ENCODE assay signal across 9 cellular contexts in genomic region chr3:49803464-49804140, GRCh38. TPM values are rescaled to one million over a fixed set of nuclear protein-coding genes. Genes with fewer than 3 reads are reported as not detected.
DNase-seq lines count a peak whose midpoint lies in the region; ATAC-seq, FAIRE-seq and TF ChIP-seq lines count a peak whose summit lies in the region.
"Had no signal": no experiment of that assay in that cellular context is flagged by ENCODE, and none has a peak within 500 bp of the region (broad histone marks: within the 10 kb centered on the region; RNA-seq: fewer than 3 reads in every experiment).

No MANE protein-coding gene starts in this region.

- 0% methylated on average over 1 of the region's 41 CpGs for WGBS in HepG2 (ENCODE audit: low lambda C conversion rate)

- H3K4me1 ChIP-seq in cardiac muscle cell (ENCODE audit: low read depth) (peaks cover 32% of the 10 kb centered on the region), HUES6 (ENCODE audit: control insufficient read depth, insufficient read depth, low read length) (peaks cover 29% of the 10 kb centered on the region), HepG2 (ENCODE audit: insufficient read depth, low read length) (peaks cover 85% of the 10 kb centered on the region)

- TF ChIP-seq CTCF in cardiac muscle cell (IDR thresholded peaks at IDR 0.05; ENCODE audit: low read depth, low read length) = no peak
- no peak for TF ChIP-seq CTCF in HepG2 (CRISPR knock-in tag; IDR thresholded peaks at IDR 0.05)

- no peaks in the 10 kb centered on the region for H3K36me3 ChIP-seq in cardiac muscle cell
- H3K36me3 ChIP-seq in HUES6 (ENCODE audit: control insufficient read depth, insufficient read depth, low read length) = no peaks in the 10 kb centered on the region
- no peaks in the 10 kb centered on the region for H3K36me3 ChIP-seq in HepG2 (replicated peaks in 1 of 2; ENCODE audit: control insufficient read depth in 1 of 2, insufficient read depth in 2 of 2, low read length in 2 of 2)

- H3K9me3 ChIP-seq in cardiac muscle cell (ENCODE audit: low read depth) (no peaks in the 10 kb centered on the region), HUES6 (ENCODE audit: control insufficient read depth, insufficient read depth, low read depth, low read length) (no peaks in the 10 kb centered on the region), HepG2 (ENCODE audit: low read length) (no peaks in the 10 kb centered on the region)

- no peak for TF ChIP-seq POLR2A in HepG2 (IDR thresholded peaks at IDR 0.05; ENCODE audit: insufficient read depth in 1 of 2, low read depth in 2 of 2, low read length in 2 of 2)

- H3K27me3 Mint-ChIP-seq in T-helper 2 cell treated with Interferon-gamma antibody and Interleukin-4, amounts not matched to agents 5 μg/mL and 100 μg/mL, for 36 hours (ENCODE audit: low read depth) = peaks cover 18% of the 10 kb centered on the region
- H3K27me3 Mint-ChIP-seq in stimulated activated naive CD8-positive, alpha-beta T cell treated with anti-CD3 and anti-CD28 coated beads, Interleukin-15, Interleukin-2, amounts not matched to agents 100 ng/mL and 50 ng/mL, for 24 hours = peaks cover 8% of the 10 kb centered on the region

- TF ChIP-seq RAD21 in HepG2 (CRISPR knock-in tag; IDR thresholded peaks at IDR 0.05) = no peak

- peak overlapping the region; percentile 71 for H3K4me3 Mint-ChIP-seq in T-helper 2 cell treated with Interferon-gamma antibody and Interleukin-4, amounts not matched to agents 5 μg/mL and 100 μg/mL, for 36 hours
- H3K4me3 Mint-ChIP-seq in stimulated activated naive CD8-positive, alpha-beta T cell treated with anti-CD3 and anti-CD28 coated beads, Interleukin-15, Interleukin-2, amounts not matched to agents 100 ng/mL and 50 ng/mL, for 24 hours = peak overlapping the region; percentile 88

- H3K79me2 ChIP-seq in HepG2 (ENCODE audit: insufficient read depth, low read length) = no peaks in the 10 kb centered on the region

- peak overlapping the region; percentile 77 for H3K4me3 ChIP-seq in cardiac muscle cell
- peak overlapping the region; percentile 95 for H3K4me3 ChIP-seq in HUES6 (ENCODE audit: low read depth, low read length)
- H3K4me3 ChIP-seq in HepG2 (replicated peaks in 1 of 3; ENCODE audit: insufficient read depth in 1 of 3, low read depth in 2 of 3, low read length in 3 of 3) = peak overlapping the region; percentile 73 to 89 (median 85)

- no peak overlapping the region for H3K9ac ChIP-seq in HUES6 (ENCODE audit: low read length)
- H3K9ac ChIP-seq in HepG2 (ENCODE audit: insufficient read depth, low read depth, low read length) = peak overlapping the region; percentile 31; the same call in 1 of the 2 replicates

- H3K27ac Mint-ChIP-seq in T-helper 2 cell treated with Interferon-gamma antibody and Interleukin-4, amounts not matched to agents 5 μg/mL and 100 μg/mL, for 36 hours = peak overlapping the region; percentile 55
- H3K27ac Mint-ChIP-seq in stimulated activated naive CD8-positive, alpha-beta T cell treated with anti-CD3 and anti-CD28 coated beads, Interleukin-15, Interleukin-2, amounts not matched to agents 100 ng/mL and 50 ng/mL, for 24 hours = peak overlapping the region; percentile 36

- peak overlapping the region; percentile 93 for H3K4me2 ChIP-seq in HepG2 (ENCODE audit: low read depth, low read length)

- H3K27me3 ChIP-seq in cardiac muscle cell (peaks cover 25% of the 10 kb centered on the region), HUES6 (ENCODE audit: control insufficient read depth, insufficient read depth, low read length) (peaks cover 48% of the 10 kb centered on the region), HepG2 (ENCODE audit: control insufficient read depth in 1 of 2, insufficient read depth in 2 of 2, low read length in 2 of 2) (peaks cover 0 to 12% of the 10 kb centered on the region in 2 experiments; a peak in 3 of 5 replicates)

- peaks cover 29% of the 10 kb centered on the region for H3K4me1 Mint-ChIP-seq in T-helper 2 cell treated with Interferon-gamma antibody and Interleukin-4, amounts not matched to agents 5 μg/mL and 100 μg/mL, for 36 hours (ENCODE audit: low read depth)
- peaks cover 51% of the 10 kb centered on the region for H3K4me1 Mint-ChIP-seq in stimulated activated naive CD8-positive, alpha-beta T cell treated with anti-CD3 and anti-CD28 coated beads, Interleukin-15, Interleukin-2, amounts not matched to agents 100 ng/mL and 50 ng/mL, for 24 hours (ENCODE audit: low read depth)

- intact Hi-C loops in cardiac septum (cut with DNase I) = loop anchor here (2.0 kb wide), 1 partner anchor 101 kb away; no protein-coding TSS in a partner anchor
- intact Hi-C loops in HepG2 (cut with micrococcal nuclease; ENCODE audit: unreplicated experiment) = no loop called here

- no TSS peak for BruUV-seq in HepG2 (replicated peaks; lab: Mats Ljungman, UMichigan)

- in situ Hi-C loops in HepG2 (cut with HindIII; ENCODE audit: extremely low pct_ligation_motif_present, low pct_unique_long_range_greater_than_20kb) = loop anchor here (10.0 kb wide), 1 partner anchor 101 kb away; the partner anchor contains the start of gene MST1R

- POLR2A ChIA-PET in HepG2 (lab: Yijun Ruan, JAX) = interaction anchor here (0.9 to 2.8 kb wide), 10 partner anchors 10 to 125 kb away, joined by 3 to 22 read pairs (median 4); partner anchors contain the start of genes IP6K1 and UBA7

- H3K27ac ChIP-seq in cardiac muscle cell = no peak overlapping the region
- no peak overlapping the region for H3K27ac ChIP-seq in HUES6 (ENCODE audit: low read depth, low read length)
- H3K27ac ChIP-seq in HepG2 (ENCODE audit: extremely low read length, insufficient read depth, low read length) = no peak overlapping the region

- DNase-seq in cardiac muscle cell (ENCODE audit: low read depth in 1 of 2, low spot score in 1 of 2) (peak in 1 of 2 donors; percentile 61), cardiac septum (ENCODE audit: low spot score) (no peak), HepG2 (ENCODE audit: low spot score) (no peak), hippocampal formation (lab: John Stamatoyannopoulos, UW) (no peak)
- DNase-seq in T-helper 2 cell treated with Interferon-gamma antibody and Interleukin-4, amounts not matched to agents 5 μg/mL and 100 μg/mL, for 36 hours (ENCODE audit: low spot score) = no peak
- DNase-seq in central memory CD4-positive, alpha-beta T cell = peak; percentile 33

- CTCF ChIA-PET in HepG2 (lab: Yijun Ruan, JAX; ENCODE audit: low intra/inter-chr PET ratio, low total read pairs) = interaction anchor here (2.2 kb wide), 1 partner anchor 36 kb away, joined by 27 read pairs; no protein-coding TSS in a partner anchor

- peak; percentile 38 for ATAC-seq in HepG2

- no peak overlapping the region for H2AFZ ChIP-seq in HepG2 (ENCODE audit: low read length)

- TF ChIP-seq EP300 in HepG2 (IDR thresholded peaks at IDR 0.05; ENCODE audit: low read depth in 2 of 2, low read length in 2 of 2) (no peak), HepG2 (CRISPR knock-in tag; IDR thresholded peaks at IDR 0.05; ENCODE audit: borderline replicate concordance) (no peak)

- H3K36me3 Mint-ChIP-seq in T-helper 2 cell treated with Interferon-gamma antibody and Interleukin-4, amounts not matched to agents 5 μg/mL and 100 μg/mL, for 36 hours (ENCODE audit: low read depth) = peaks cover 5% of the 10 kb centered on the region
- H3K36me3 Mint-ChIP-seq in stimulated activated naive CD8-positive, alpha-beta T cell treated with anti-CD3 and anti-CD28 coated beads, Interleukin-15, Interleukin-2, amounts not matched to agents 100 ng/mL and 50 ng/mL, for 24 hours (ENCODE audit: low read depth) = no peaks in the 10 kb centered on the region

- FAIRE-seq in HepG2 (lab: Jason Lieb, UNC) = no peak

- H4K20me1 ChIP-seq in HepG2 (ENCODE audit: insufficient read depth, low read length) = no peaks in the 10 kb centered on the region

- no peaks in the 10 kb centered on the region for H3K9me3 Mint-ChIP-seq in T-helper 2 cell treated with Interferon-gamma antibody and Interleukin-4, amounts not matched to agents 5 μg/mL and 100 μg/mL, for 36 hours
- no peaks in the 10 kb centered on the region for H3K9me3 Mint-ChIP-seq in stimulated activated naive CD8-positive, alpha-beta T cell treated with anti-CD3 and anti-CD28 coated beads, Interleukin-15, Interleukin-2, amounts not matched to agents 100 ng/mL and 50 ng/mL, for 24 hours

RNA-seq across cellular contexts. Expression of gene INKA1, which starts 0.5 kb away (rescaled TPM):
- total RNA-seq in cardiac muscle cell (4.3 and 5.9 TPM in 2 replicates), cardiac septum (1.9 TPM), HepG2 (2016; rRNA removed; fragmentation: Illumina TruSeq; extraction: Trizol) (0.22 TPM in 1 of 2 replicates, not detected in the other)
- polyA plus RNA-seq in cardiac muscle cell (4.4 and 6.6 TPM in 2 replicates), HepG2 (2011; rRNA removed) (0.41 and 0.77 TPM in 2 replicates)
- 0.30 TPM in 1 of 2 replicates, not detected in the other for total RNA-seq in HepG2 (2016; cell fraction: cytosol; rRNA removed; fragmentation: Illumina TruSeq; extraction: Trizol; ENCODE audit: low read depth)
- 0.15 TPM in 1 of 2 replicates, not detected in the other for total RNA-seq in HepG2 (2016; cell fraction: insoluble cytoplasmic fraction; rRNA removed; fragmentation: Illumina TruSeq; extraction: Trizol)
- 0.17 and 0.28 TPM in 2 replicates for total RNA-seq in HepG2 (2016; cell fraction: membrane; rRNA removed; fragmentation: Illumina TruSeq; extraction: Trizol)
- not detected in 2 replicates for total RNA-seq in HepG2 (2016; cell fraction: nucleus; rRNA removed; fragmentation: Illumina TruSeq; extraction: Trizol)
- 0.42 and 0.78 TPM in 2 replicates for polyA plus RNA-seq in HepG2 (2011; cell fraction: cytosol; rRNA removed)
- polyA plus RNA-seq in HepG2 (2011; cell fraction: nucleus; rRNA removed) = 0.34 and 1.1 TPM in 2 replicates
- 0.28 and 0.42 TPM in 2 replicates for polyA plus RNA-seq in HepG2 (2012)
- polyA plus RNA-seq in HepG2 (2016; cell fraction: cytosol; fragmentation: Illumina TruSeq; extraction: Trizol; ENCODE audit: low read depth) = 0.14 and 0.17 TPM in 2 replicates
- 0.23 TPM in 1 of 2 replicates, not detected in the other for polyA plus RNA-seq in HepG2 (2016; cell fraction: insoluble cytoplasmic fraction; fragmentation: Illumina TruSeq; extraction: Trizol; ENCODE audit: low read depth)
- polyA plus RNA-seq in HepG2 (2016; cell fraction: membrane; fragmentation: Illumina TruSeq; extraction: Trizol; ENCODE audit: low read depth) = 0.22 TPM in 1 of 2 replicates, not detected in the other
- polyA plus RNA-seq in HepG2 (2016; cell fraction: nucleus; fragmentation: Illumina TruSeq; extraction: Trizol; ENCODE audit: insufficient read depth, low read depth) = not detected in 2 replicates
- 0.38 and 0.82 TPM in 2 replicates for polyA minus RNA-seq in HepG2 (2011; rRNA and poly(A)+ RNA removed; ENCODE audit: low replicate concordance)
- polyA minus RNA-seq in HepG2 (2011; cell fraction: cytosol; rRNA and poly(A)+ RNA removed) = 0.79 TPM in 1 of 2 replicates, not detected in the other
- polyA minus RNA-seq in HepG2 (2011; cell fraction: nucleus; rRNA and poly(A)+ RNA removed) = 0.50 and 0.64 TPM in 2 replicates

RNA-seq across cellular contexts. Expression of gene CDHR4, which starts 3.9 kb away (rescaled TPM):
- total RNA-seq in cardiac muscle cell (not detected in 2 replicates), cardiac septum (not detected), HepG2 (2016; rRNA removed; fragmentation: Illumina TruSeq; extraction: Trizol) (not detected in 2 replicates)
- polyA plus RNA-seq in cardiac muscle cell (0.27 TPM in 1 of 2 replicates, not detected in the other), HepG2 (2011; rRNA removed) (0.21 and 0.26 TPM in 2 replicates)
- not detected in 2 replicates for total RNA-seq in HepG2 (2016; cell fraction: cytosol; rRNA removed; fragmentation: Illumina TruSeq; extraction: Trizol; ENCODE audit: low read depth)
- total RNA-seq in HepG2 (2016; cell fraction: insoluble cytoplasmic fraction; rRNA removed; fragmentation: Illumina TruSeq; extraction: Trizol) = not detected in 2 replicates
- total RNA-seq in HepG2 (2016; cell fraction: membrane; rRNA removed; fragmentation: Illumina TruSeq; extraction: Trizol) = not detected in 2 replicates
- total RNA-seq in HepG2 (2016; cell fraction: nucleus; rRNA removed; fragmentation: Illumina TruSeq; extraction: Trizol) = not detected in 2 replicates
- 0.08 TPM in 1 of 2 replicates, not detected in the other for polyA plus RNA-seq in HepG2 (2011; cell fraction: cytosol; rRNA removed)
- 0.98 and 1.7 TPM in 2 replicates for polyA plus RNA-seq in HepG2 (2011; cell fraction: nucleus; rRNA removed)
- not detected in 2 replicates for polyA plus RNA-seq in HepG2 (2012)
- polyA plus RNA-seq in HepG2 (2016; cell fraction: cytosol; fragmentation: Illumina TruSeq; extraction: Trizol; ENCODE audit: low read depth) = not detected in 2 replicates
- polyA plus RNA-seq in HepG2 (2016; cell fraction: insoluble cytoplasmic fraction; fragmentation: Illumina TruSeq; extraction: Trizol; ENCODE audit: low read depth) = not detected in 2 replicates
- not detected in 2 replicates for polyA plus RNA-seq in HepG2 (2016; cell fraction: membrane; fragmentation: Illumina TruSeq; extraction: Trizol; ENCODE audit: low read depth)
- polyA plus RNA-seq in HepG2 (2016; cell fraction: nucleus; fragmentation: Illumina TruSeq; extraction: Trizol; ENCODE audit: insufficient read depth, low read depth) = 0.17 TPM in 1 of 2 replicates, not detected in the other
- polyA minus RNA-seq in HepG2 (2011; rRNA and poly(A)+ RNA removed; ENCODE audit: low replicate concordance) = 0.40 TPM in 1 of 2 replicates, not detected in the other
- polyA minus RNA-seq in HepG2 (2011; cell fraction: cytosol; rRNA and poly(A)+ RNA removed) = not detected in 2 replicates
- polyA minus RNA-seq in HepG2 (2011; cell fraction: nucleus; rRNA and poly(A)+ RNA removed) = 0.26 TPM in 1 of 2 replicates, not detected in the other
- total RNA-seq: glomerular endothelial cell had no signal

RNA-seq across cellular contexts. Expression of gene UBA7, which starts 10.2 kb away (rescaled TPM):
- 1.5 and 5.4 TPM in 2 replicates for total RNA-seq in cardiac muscle cell
- polyA plus RNA-seq in cardiac muscle cell = 1.8 and 4.4 TPM in 2 replicates
- total RNA-seq in cardiac septum = 20.0 TPM
- 5.8 and 9.5 TPM in 2 replicates for total RNA-seq in HepG2 (2016; rRNA removed; fragmentation: Illumina TruSeq; extraction: Trizol)
- total RNA-seq in HepG2 (2016; cell fraction: cytosol; rRNA removed; fragmentation: Illumina TruSeq; extraction: Trizol; ENCODE audit: low read depth) = 1.7 and 1.9 TPM in 2 replicates
- 5.7 and 9.9 TPM in 2 replicates for total RNA-seq in HepG2 (2016; cell fraction: insoluble cytoplasmic fraction; rRNA removed; fragmentation: Illumina TruSeq; extraction: Trizol)
- total RNA-seq in HepG2 (2016; cell fraction: membrane; rRNA removed; fragmentation: Illumina TruSeq; extraction: Trizol) = 1.4 and 1.8 TPM in 2 replicates
- 11.0 and 11.7 TPM in 2 replicates for total RNA-seq in HepG2 (2016; cell fraction: nucleus; rRNA removed; fragmentation: Illumina TruSeq; extraction: Trizol)
- 16.5 and 20.2 TPM in 2 replicates for polyA plus RNA-seq in HepG2 (2011; rRNA removed)
- 6.1 and 8.8 TPM in 2 replicates for polyA plus RNA-seq in HepG2 (2011; cell fraction: cytosol; rRNA removed)
- polyA plus RNA-seq in HepG2 (2011; cell fraction: nucleus; rRNA removed) = 175 and 207 TPM in 2 replicates
- 8.4 and 9.1 TPM in 2 replicates for polyA plus RNA-seq in HepG2 (2012)
- polyA plus RNA-seq in HepG2 (2016; cell fraction: cytosol; fragmentation: Illumina TruSeq; extraction: Trizol; ENCODE audit: low read depth) = 0.49 and 0.55 TPM in 2 replicates
- 3.6 and 4.7 TPM in 2 replicates for polyA plus RNA-seq in HepG2 (2016; cell fraction: insoluble cytoplasmic fraction; fragmentation: Illumina TruSeq; extraction: Trizol; ENCODE audit: low read depth)
- polyA plus RNA-seq in HepG2 (2016; cell fraction: membrane; fragmentation: Illumina TruSeq; extraction: Trizol; ENCODE audit: low read depth) = 0.78 and 0.79 TPM in 2 replicates
- polyA plus RNA-seq in HepG2 (2016; cell fraction: nucleus; fragmentation: Illumina TruSeq; extraction: Trizol; ENCODE audit: insufficient read depth, low read depth) = 18.3 and 25.6 TPM in 2 replicates
- 10.2 and 40.3 TPM in 2 replicates for polyA minus RNA-seq in HepG2 (2011; rRNA and poly(A)+ RNA removed; ENCODE audit: low replicate concordance)
- 7.9 and 8.9 TPM in 2 replicates for polyA minus RNA-seq in HepG2 (2011; cell fraction: cytosol; rRNA and poly(A)+ RNA removed)
- polyA minus RNA-seq in HepG2 (2011; cell fraction: nucleus; rRNA and poly(A)+ RNA removed) = 32.6 and 36.8 TPM in 2 replicates

RNA-seq across cellular contexts. Expression of gene IP6K1, which starts 17.3 kb away (rescaled TPM):
- total RNA-seq in cardiac muscle cell = 40.3 and 44.4 TPM in 2 replicates
- 24.4 and 30.1 TPM in 2 replicates for polyA plus RNA-seq in cardiac muscle cell
- 19.7 TPM for total RNA-seq in cardiac septum
- 17.7 and 20.0 TPM in 2 replicates for total RNA-seq in HepG2 (2016; rRNA removed; fragmentation: Illumina TruSeq; extraction: Trizol)
- total RNA-seq in HepG2 (2016; cell fraction: cytosol; rRNA removed; fragmentation: Illumina TruSeq; extraction: Trizol; ENCODE audit: low read depth) = 2.3 and 2.4 TPM in 2 replicates
- total RNA-seq in HepG2 (2016; cell fraction: insoluble cytoplasmic fraction; rRNA removed; fragmentation: Illumina TruSeq; extraction: Trizol) = 18.9 TPM in 2 replicates
- 10.5 and 11.3 TPM in 2 replicates for total RNA-seq in HepG2 (2016; cell fraction: membrane; rRNA removed; fragmentation: Illumina TruSeq; extraction: Trizol)
- total RNA-seq in HepG2 (2016; cell fraction: nucleus; rRNA removed; fragmentation: Illumina TruSeq; extraction: Trizol) = 14.7 and 20.3 TPM in 2 replicates
- polyA plus RNA-seq in HepG2 (2011; rRNA removed) = 29.7 and 38.8 TPM in 2 replicates
- 15.7 and 20.5 TPM in 2 replicates for polyA plus RNA-seq in HepG2 (2011; cell fraction: cytosol; rRNA removed)
- 37.9 and 43.4 TPM in 2 replicates for polyA plus RNA-seq in HepG2 (2011; cell fraction: nucleus; rRNA removed)
- 17.1 and 20.6 TPM in 2 replicates for polyA plus RNA-seq in HepG2 (2012)
- 1.5 and 2.0 TPM in 2 replicates for polyA plus RNA-seq in HepG2 (2016; cell fraction: cytosol; fragmentation: Illumina TruSeq; extraction: Trizol; ENCODE audit: low read depth)
- polyA plus RNA-seq in HepG2 (2016; cell fraction: insoluble cytoplasmic fraction; fragmentation: Illumina TruSeq; extraction: Trizol; ENCODE audit: low read depth) = 13.9 and 19.8 TPM in 2 replicates
- 6.2 and 7.7 TPM in 2 replicates for polyA plus RNA-seq in HepG2 (2016; cell fraction: membrane; fragmentation: Illumina TruSeq; extraction: Trizol; ENCODE audit: low read depth)
- 23.1 and 24.9 TPM in 2 replicates for polyA plus RNA-seq in HepG2 (2016; cell fraction: nucleus; fragmentation: Illumina TruSeq; extraction: Trizol; ENCODE audit: insufficient read depth, low read depth)
- 99.3 and 116 TPM in 2 replicates for polyA minus RNA-seq in HepG2 (2011; rRNA and poly(A)+ RNA removed; ENCODE audit: low replicate concordance)
- polyA minus RNA-seq in HepG2 (2011; cell fraction: cytosol; rRNA and poly(A)+ RNA removed) = 24.3 and 30.4 TPM in 2 replicates
- polyA minus RNA-seq in HepG2 (2011; cell fraction: nucleus; rRNA and poly(A)+ RNA removed) = 29.6 and 33.9 TPM in 2 replicates

RNA-seq across cellular contexts. Expression of gene TRAIP, which starts 52.8 kb away (rescaled TPM):
- total RNA-seq in cardiac muscle cell (6.6 and 13.3 TPM in 2 replicates), cardiac septum (2.0 TPM), HepG2 (2016; rRNA removed; fragmentation: Illumina TruSeq; extraction: Trizol) (13.7 and 23.9 TPM in 2 replicates)
- polyA plus RNA-seq in cardiac muscle cell (6.7 and 9.5 TPM in 2 replicates), HepG2 (2011; rRNA removed) (13.9 and 15.1 TPM in 2 replicates)
- total RNA-seq in HepG2 (2016; cell fraction: cytosol; rRNA removed; fragmentation: Illumina TruSeq; extraction: Trizol; ENCODE audit: low read depth) = 9.1 and 11.5 TPM in 2 replicates
- total RNA-seq in HepG2 (2016; cell fraction: insoluble cytoplasmic fraction; rRNA removed; fragmentation: Illumina TruSeq; extraction: Trizol) = 13.0 and 22.4 TPM in 2 replicates
- total RNA-seq in HepG2 (2016; cell fraction: membrane; rRNA removed; fragmentation: Illumina TruSeq; extraction: Trizol) = 11.7 and 13.4 TPM in 2 replicates
- 28.5 and 36.3 TPM in 2 replicates for total RNA-seq in HepG2 (2016; cell fraction: nucleus; rRNA removed; fragmentation: Illumina TruSeq; extraction: Trizol)
- polyA plus RNA-seq in HepG2 (2011; cell fraction: cytosol; rRNA removed) = 14.0 and 14.3 TPM in 2 replicates
- polyA plus RNA-seq in HepG2 (2011; cell fraction: nucleus; rRNA removed) = 42.9 and 44.0 TPM in 2 replicates
- polyA plus RNA-seq in HepG2 (2012) = 7.3 and 9.8 TPM in 2 replicates
- 4.6 and 5.0 TPM in 2 replicates for polyA plus RNA-seq in HepG2 (2016; cell fraction: cytosol; fragmentation: Illumina TruSeq; extraction: Trizol; ENCODE audit: low read depth)
- polyA plus RNA-seq in HepG2 (2016; cell fraction: insoluble cytoplasmic fraction; fragmentation: Illumina TruSeq; extraction: Trizol; ENCODE audit: low read depth) = 12.2 and 16.5 TPM in 2 replicates
- 9.0 TPM in 2 replicates for polyA plus RNA-seq in HepG2 (2016; cell fraction: membrane; fragmentation: Illumina TruSeq; extraction: Trizol; ENCODE audit: low read depth)
- 45.6 and 54.0 TPM in 2 replicates for polyA plus RNA-seq in HepG2 (2016; cell fraction: nucleus; fragmentation: Illumina TruSeq; extraction: Trizol; ENCODE audit: insufficient read depth, low read depth)
- polyA minus RNA-seq in HepG2 (2011; rRNA and poly(A)+ RNA removed; ENCODE audit: low replicate concordance) = 23.5 and 39.7 TPM in 2 replicates
- polyA minus RNA-seq in HepG2 (2011; cell fraction: cytosol; rRNA and poly(A)+ RNA removed) = 5.6 and 7.4 TPM in 2 replicates
- polyA minus RNA-seq in HepG2 (2011; cell fraction: nucleus; rRNA and poly(A)+ RNA removed) = 17.3 and 17.4 TPM in 2 replicates
